ENCODE assay signal across 8 cellular contexts in the genomic region with DNA sequence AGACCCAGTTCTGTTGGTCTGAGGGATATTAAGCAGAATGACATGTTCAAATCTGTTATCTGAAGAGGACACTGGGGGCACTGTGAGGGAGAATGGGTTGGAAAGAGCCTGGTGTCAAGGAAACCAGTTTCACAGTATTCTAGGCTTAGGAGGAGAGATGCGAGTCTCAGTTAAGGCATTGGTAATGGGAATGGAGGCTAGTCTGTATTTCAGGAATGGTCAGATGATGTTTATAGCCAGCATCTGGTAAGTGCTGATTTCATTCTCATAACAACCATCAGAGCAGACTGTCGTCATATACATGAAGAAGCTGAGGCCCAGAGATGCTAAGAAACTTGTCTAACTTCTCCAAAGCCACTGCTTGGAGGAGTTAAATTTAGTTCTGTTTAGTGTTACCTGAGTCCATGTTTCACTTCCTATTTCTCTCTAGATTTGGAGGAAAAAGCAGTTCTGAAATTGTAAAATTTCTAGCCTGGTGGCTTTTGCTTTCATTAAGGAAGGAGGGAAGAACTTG.
A peak's percentile ranks its signal among the peaks of the same experiment; 100 is the strongest.
DNase-seq lines count a peak whose midpoint lies in the region; ATAC-seq lines count a peak whose summit lies in the region.

No MANE protein-coding gene starts in this region.

- peaks cover 29% of the 10 kb centered on the region for H3K4me1 Mint-ChIP-seq in activated CD4-positive, alpha-beta T cell treated with anti-CD3 and anti-CD28 coated beads, Interleukin-2, amount 10 ng/mL, durations not matched to agents 24 days and 14 days
- H3K4me1 Mint-ChIP-seq in dendritic cell treated with granulocyte-macrophage colony-stimulating factor and Interleukin-4, amounts not matched to agents 40 ng/mL and 50 ng/mL, for 4 days (ENCODE audit: low read depth), result peaks cover 33% of the 10 kb centered on the region
- peaks cover 63% of the 10 kb centered on the region for H3K4me1 Mint-ChIP-seq in stimulated activated memory B cell treated with anti-CD40 and anti-IgM and Interleukin-4, amounts not matched to agents 10 μg/mL and 1 μg/mL and 100 μg/mL, for 72 hours

- H3K27me3 Mint-ChIP-seq in activated CD4-positive, alpha-beta T cell treated with anti-CD3 and anti-CD28 coated beads, Interleukin-2, amount 10 ng/mL, durations not matched to agents 24 days and 14 days, result no peaks in the 10 kb centered on the region
- no peaks in the 10 kb centered on the region for H3K27me3 Mint-ChIP-seq in dendritic cell treated with granulocyte-macrophage colony-stimulating factor and Interleukin-4, amounts not matched to agents 40 ng/mL and 50 ng/mL, for 4 days
- H3K27me3 Mint-ChIP-seq in stimulated activated memory B cell treated with anti-CD40 and anti-IgM and Interleukin-4, amounts not matched to agents 10 μg/mL and 1 μg/mL and 100 μg/mL, for 72 hours, result no peaks in the 10 kb centered on the region

- intact Hi-C loops in activated CD4-positive, alpha-beta T cell treated with anti-CD3 and anti-CD28 coated beads, Interleukin-2, amount 10 ng/mL, durations not matched to agents 24 days and 14 days (cut with micrococcal nuclease), result loop anchor here (5.0 to 10.0 kb wide), 2 partner anchors 42 to 454 kb away; no protein-coding TSS in a partner anchor
- intact Hi-C loops in dendritic cell treated with granulocyte-macrophage colony-stimulating factor and Interleukin-4, amounts not matched to agents 40 ng/mL and 50 ng/mL, for 4 days (cut with micrococcal nuclease), result no loop called here

- H3K36me3 Mint-ChIP-seq in activated CD4-positive, alpha-beta T cell treated with anti-CD3 and anti-CD28 coated beads, Interleukin-2, amount 10 ng/mL, durations not matched to agents 24 days and 14 days (ENCODE audit: low read depth), result no peaks in the 10 kb centered on the region
- H3K36me3 Mint-ChIP-seq in dendritic cell treated with granulocyte-macrophage colony-stimulating factor and Interleukin-4, amounts not matched to agents 40 ng/mL and 50 ng/mL, for 4 days (ENCODE audit: low read depth), result peaks cover 5% of the 10 kb centered on the region
- no peaks in the 10 kb centered on the region for H3K36me3 Mint-ChIP-seq in stimulated activated memory B cell treated with anti-CD40 and anti-IgM and Interleukin-4, amounts not matched to agents 10 μg/mL and 1 μg/mL and 100 μg/mL, for 72 hours

- no peak for ATAC-seq in stimulated activated memory B cell treated with anti-CD40 and anti-IgM and Interleukin-4, amounts not matched to agents 10 μg/mL and 1 μg/mL and 100 μg/mL, for 72 hours

- no peak for DNase-seq in activated CD4-positive, alpha-beta T cell treated with anti-CD3 and anti-CD28 coated beads, Interleukin-2, amount 10 ng/mL, durations not matched to agents 24 days and 14 days
- no peak for DNase-seq in activated CD4-positive, alpha-beta T cell treated with anti-CD3 and anti-CD28 coated beads, Interleukin-2, amount 50 U/mL, for 48 hours
- peak; percentile 30 for DNase-seq in NCI-H748 treated with DMSO at 0.1 percent for 48 hours (lab: John Stamatoyannopoulos, UW)
- DNase-seq in HPDE6-E6E7 (ENCODE audit: extremely low spot score), result no peak
- DNase-seq in mesenteric fat pad (ENCODE audit: low spot score), result no peak
- DNase-seq in NK-92 (lab: John Stamatoyannopoulos, UW; ENCODE audit: unreplicated experiment), result no peak

- H3K4me3 Mint-ChIP-seq in activated CD4-positive, alpha-beta T cell treated with anti-CD3 and anti-CD28 coated beads, Interleukin-2, amount 10 ng/mL, durations not matched to agents 24 days and 14 days, result peak overlapping the region; percentile 30
- H3K4me3 Mint-ChIP-seq in dendritic cell treated with granulocyte-macrophage colony-stimulating factor and Interleukin-4, amounts not matched to agents 40 ng/mL and 50 ng/mL, for 4 days, result no peak overlapping the region
- H3K4me3 Mint-ChIP-seq in stimulated activated memory B cell treated with anti-CD40 and anti-IgM and Interleukin-4, amounts not matched to agents 10 μg/mL and 1 μg/mL and 100 μg/mL, for 72 hours, result no peak overlapping the region

- H3K27ac Mint-ChIP-seq in activated CD4-positive, alpha-beta T cell treated with anti-CD3 and anti-CD28 coated beads, Interleukin-2, amount 10 ng/mL, durations not matched to agents 24 days and 14 days, result peak overlapping the region; percentile 83
- peak overlapping the region; percentile 99 for H3K27ac Mint-ChIP-seq in dendritic cell treated with granulocyte-macrophage colony-stimulating factor and Interleukin-4, amounts not matched to agents 40 ng/mL and 50 ng/mL, for 4 days
- H3K27ac Mint-ChIP-seq in stimulated activated memory B cell treated with anti-CD40 and anti-IgM and Interleukin-4, amounts not matched to agents 10 μg/mL and 1 μg/mL and 100 μg/mL, for 72 hours, result peak overlapping the region; percentile 98

- H3K9me3 Mint-ChIP-seq in activated CD4-positive, alpha-beta T cell treated with anti-CD3 and anti-CD28 coated beads, Interleukin-2, amount 10 ng/mL, durations not matched to agents 24 days and 14 days, result no peaks in the 10 kb centered on the region
- no peaks in the 10 kb centered on the region for H3K9me3 Mint-ChIP-seq in dendritic cell treated with granulocyte-macrophage colony-stimulating factor and Interleukin-4, amounts not matched to agents 40 ng/mL and 50 ng/mL, for 4 days
- no peaks in the 10 kb centered on the region for H3K9me3 Mint-ChIP-seq in stimulated activated memory B cell treated with anti-CD40 and anti-IgM and Interleukin-4, amounts not matched to agents 10 μg/mL and 1 μg/mL and 100 μg/mL, for 72 hours
